ENCODE assay signal across 8 cellular contexts in genomic region chr7:118214051-118214832, GRCh38.
A peak's percentile ranks its signal among the peaks of the same experiment; 100 is the strongest.
DNase-seq lines count a peak whose midpoint lies in the region; ATAC-seq, FAIRE-seq and TF ChIP-seq lines count a peak whose summit lies in the region.

No MANE protein-coding gene starts in this region.

- peak overlapping the region; percentile 80 for H3K4me3 ChIP-seq in retinal pigment epithelial cell (ENCODE audit: low read length)

- TF ChIP-seq CTCF in retinal pigment epithelial cell (conservative IDR thresholded peaks at IDR 0.05; ENCODE audit: low read depth, low read length) = no peak

- DNase-seq in CD1c-positive myeloid dendritic cell (ENCODE audit: extremely low spot score) (peak; percentile 50), RCC 7860 (ENCODE audit: low spot score) (peak; percentile 75), activated gamma-delta T cell treated with Interleukin-2 at 50 U/mL for 16 hours (peak; percentile 79), glomerular visceral epithelial cell (ENCODE audit: extremely low spot score) (peak; percentile 48), retinal pigment epithelial cell (ENCODE audit: low read depth) (peak; percentile 56), NOMO-1 treated with dmso at 0.1 percent for 144 hours (lab: John Stamatoyannopoulos, UW; ENCODE audit: unreplicated experiment) (no peak)

- ATAC-seq in GM19328 (IDR thresholded peaks at IDR 0.05; ENCODE audit: unreplicated experiment) (peak; percentile 96), HG03460 (IDR thresholded peaks at IDR 0.05; ENCODE audit: unreplicated experiment) (peak; percentile 92)

- FAIRE-seq in RCC 7860 (lab: Jason Lieb, UNC) = peak; percentile 71
